ENCODE assay signal across 32 cellular contexts in genomic region chr16:50900391-50900942, GRCh38.
"Had no signal": no experiment of that assay in that cellular context is flagged by ENCODE, and none has a peak within 500 bp of the region (broad histone marks: within the 10 kb centered on the region; RNA-seq: fewer than 3 reads in every experiment).

No MANE protein-coding gene starts in this region.

- H3K27ac Mint-ChIP-seq: activated B cell treated with CpG ODN at 0.5 μM for 24 hours; activated CD8-positive, alpha-beta T cell treated with anti-CD3 and anti-CD28 coated beads for 36 hours; activated naive CD8-positive, alpha-beta T cell; activated T-helper 17 cell treated with anti-CD3 and anti-CD28 coated beads, Interleukin-2, amount 50 U/mL, for 72 hours; dendritic cell treated with granulocyte-macrophage colony-stimulating factor and Interleukin-4, amounts not matched to agents 40 ng/mL and 50 ng/mL, for 4 days; endodermal cell; T-helper 2 cell treated with Interferon-gamma antibody and Interleukin-4, amounts not matched to agents 5 μg/mL and 100 μg/mL, for 36 hours had no signal

- DNase-seq: activated B cell treated with CpG ODN at 0.5 μM for 24 hours; activated CD4-positive, alpha-beta T cell treated with anti-CD3 and anti-CD28 coated beads for 48 hours; activated CD4-positive, alpha-beta T cell treated with anti-CD3 and anti-CD28 coated beads, Interleukin-2, amount 50 U/mL, for 1 hour; activated CD4-positive, alpha-beta T cell treated with anti-CD3 and anti-CD28 coated beads, Interleukin-2, amount 50 U/mL, for 48 hours; activated CD8-positive, alpha-beta memory T cell treated with anti-CD3 and anti-CD28 coated beads for 24 hours; activated CD8-positive, alpha-beta T cell treated with anti-CD3 and anti-CD28 coated beads for 36 hours; activated effector memory CD4-positive, alpha-beta T cell treated with Interleukin-2 at 50 U/mL for 16 hours; activated gamma-delta T cell treated with Interleukin-2 at 50 U/mL for 16 hours; activated naive CD4-positive, alpha-beta T cell treated with anti-CD3 and anti-CD28 coated beads, Interleukin-2, amount 50 U/mL, for 16 hours; activated naive CD4-positive, alpha-beta T cell treated with Interleukin-2 at 50 U/mL for 16 hours; activated T-cell treated with anti-CD3 and anti-CD28 coated beads, Interleukin-2, amount 50 U/mL, for 4 hours; amniotic stem cell; anterior cingulate cortex; brain microvascular endothelial cell; dorsolateral prefrontal cortex; effector memory CD4-positive, alpha-beta T cell; endodermal cell; foreskin keratinocyte; gastrocnemius medialis; glutamatergic neuron; heart left ventricle; T1000; WERI-Rb-1 had no signal

- H3K4me1 ChIP-seq: esophagus muscularis mucosa, foreskin keratinocyte, gastrocnemius medialis, heart left ventricle had no signal

- ATAC-seq: activated CD4-positive, CD25-positive, alpha-beta regulatory T cell treated with anti-CD3 and anti-CD28 coated beads, Interleukin-2, amount 50 U/mL, for 24 hours; activated CD8-positive, alpha-beta T cell treated with anti-CD3 and anti-CD28 coated beads for 36 hours; activated T-cell treated with anti-CD3 and anti-CD28 coated beads, Interleukin-2, amount 50 U/mL, for 4 hours; activated T-helper 17 cell treated with anti-CD3 and anti-CD28 coated beads, Interleukin-2, amount 50 U/mL, for 72 hours; gastrocnemius medialis; heart left ventricle had no signal

- H3K4me3 Mint-ChIP-seq: activated B cell treated with CpG ODN at 0.5 μM for 24 hours; activated CD8-positive, alpha-beta T cell treated with anti-CD3 and anti-CD28 coated beads for 36 hours; activated naive CD8-positive, alpha-beta T cell; activated T-cell treated with anti-CD3 and anti-CD28 coated beads, Interleukin-2, amount 50 U/mL, for 4 hours; activated T-helper 17 cell treated with anti-CD3 and anti-CD28 coated beads, Interleukin-2, amount 50 U/mL, for 72 hours; central memory CD8-positive, alpha-beta T cell; dendritic cell treated with granulocyte-macrophage colony-stimulating factor and Interleukin-4, amounts not matched to agents 40 ng/mL and 50 ng/mL, for 4 days; endodermal cell; T-helper 2 cell treated with Interferon-gamma antibody and Interleukin-4, amounts not matched to agents 5 μg/mL and 100 μg/mL, for 36 hours had no signal

- H3K27ac ChIP-seq: brain microvascular endothelial cell, coronary artery, dorsolateral prefrontal cortex, esophagus muscularis mucosa, foreskin keratinocyte, gastrocnemius medialis, heart left ventricle, WERI-Rb-1 had no signal

- H3K36me3 Mint-ChIP-seq: activated naive CD8-positive, alpha-beta T cell had no signal

- H3K9me3 ChIP-seq: gastrocnemius medialis had no signal

- H3K27me3 ChIP-seq: brain microvascular endothelial cell, dorsolateral prefrontal cortex, esophagus muscularis mucosa, gastrocnemius medialis had no signal

- H3K4me3 ChIP-seq: coronary artery, dorsolateral prefrontal cortex, esophagus muscularis mucosa, gastrocnemius medialis, heart left ventricle had no signal

- FAIRE-seq: astrocyte had no signal

- H3K36me3 ChIP-seq: brain microvascular endothelial cell, esophagus muscularis mucosa, gastrocnemius medialis, heart left ventricle, WERI-Rb-1 had no signal

- H3K4me1 Mint-ChIP-seq: activated B cell treated with CpG ODN at 0.5 μM for 24 hours; activated T-helper 17 cell treated with anti-CD3 and anti-CD28 coated beads, Interleukin-2, amount 50 U/mL, for 72 hours; central memory CD8-positive, alpha-beta T cell; endodermal cell had no signal

- H3K27me3 Mint-ChIP-seq: activated B cell treated with CpG ODN at 0.5 μM for 24 hours; central memory CD8-positive, alpha-beta T cell had no signal
